In the genomic region with DNA sequence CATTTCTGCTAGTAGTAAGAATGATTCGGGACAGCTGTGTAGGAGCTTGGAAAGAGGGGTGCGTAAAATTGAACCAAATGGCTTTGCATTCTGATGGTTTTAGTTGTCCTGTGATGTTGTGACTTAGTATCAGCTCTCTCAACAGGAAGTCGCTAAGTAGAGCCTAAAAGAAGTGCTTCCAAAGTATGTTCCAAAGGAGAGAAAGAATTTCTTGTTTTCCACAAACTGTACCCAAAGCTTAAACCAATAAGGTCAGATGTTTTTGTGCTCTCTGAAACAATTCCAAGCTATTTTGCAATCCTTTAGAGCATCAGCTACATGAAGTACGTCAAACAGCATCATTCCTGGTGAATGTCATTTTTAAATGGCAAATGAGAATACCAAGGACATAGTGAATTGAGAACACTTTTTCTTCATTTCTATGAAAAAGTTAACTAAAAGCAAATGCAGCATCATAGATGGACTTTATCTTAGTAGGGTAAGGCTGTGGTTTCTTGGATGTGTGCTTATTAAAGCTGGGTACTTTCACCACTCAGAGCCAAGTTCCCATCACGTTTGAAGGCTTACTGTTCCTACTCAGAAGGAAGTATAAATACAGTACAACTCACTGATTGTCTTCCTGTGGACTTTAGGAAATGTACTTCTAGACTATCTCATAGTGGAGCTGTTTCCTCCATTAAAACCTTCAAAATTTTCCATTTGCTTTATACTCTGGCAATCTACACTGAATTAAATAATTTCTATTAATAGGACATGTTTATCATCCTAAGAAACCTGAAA, we compare ENCODE assay signal across 9 cellular contexts.
DNase-seq lines count a peak whose midpoint lies in the region; ATAC-seq lines count a peak whose summit lies in the region.
"Had no signal": no experiment of that assay in that cellular context is flagged by ENCODE, and none has a peak within 500 bp of the region (broad histone marks: within the 10 kb centered on the region; RNA-seq: fewer than 3 reads in every experiment).

No MANE protein-coding gene starts in this region.

- DNase-seq in GM04503 (ENCODE audit: low read depth), result peak; percentile 72
- DNase-seq in left lobe of liver (ENCODE audit: low spot score), result no peak
- no peak for DNase-seq in HK-2 (ENCODE audit: unreplicated experiment)
- DNase-seq in NCI-H1092 treated with DMSO at 0.1 percent for 48 hours (lab: John Stamatoyannopoulos, UW), result no peak

- H3K4me3 ChIP-seq in duodenal mucosa (ENCODE audit: low read depth in 1 of 2, low read length in 2 of 2) (no peak overlapping the region), skeletal muscle satellite cell (ENCODE audit: low read length) (peak overlapping the region; percentile 6)

- H3K9ac ChIP-seq in duodenal mucosa (ENCODE audit: low read depth in 1 of 2, low read length in 2 of 2) (no peak overlapping the region), skeletal muscle satellite cell (ENCODE audit: low read depth, low read length) (peak overlapping the region; percentile 32)

- no peaks in the 10 kb centered on the region for H3K27me3 ChIP-seq in duodenal mucosa (ENCODE audit: control insufficient read depth in 1 of 2, insufficient read depth in 2 of 2, low read length in 2 of 2)
- H3K27me3 ChIP-seq in skeletal muscle satellite cell (ENCODE audit: control insufficient read depth, insufficient read depth, low read length), result no peaks in the 10 kb centered on the region

- H3K4me1 ChIP-seq in duodenal mucosa (ENCODE audit: control insufficient read depth in 1 of 2, insufficient read depth in 2 of 2, low read length in 2 of 2) (peaks cover 0 to 7% of the 10 kb centered on the region in 2 donors), skeletal muscle satellite cell (ENCODE audit: control insufficient read depth, insufficient read depth, low read length) (peaks cover 10% of the 10 kb centered on the region)

- H3K9me3 ChIP-seq in duodenal mucosa (ENCODE audit: control insufficient read depth in 1 of 2, low read length in 2 of 2) (peaks cover 0 to 3% of the 10 kb centered on the region in 2 donors), skeletal muscle satellite cell (replicated peaks; ENCODE audit: low read length) (no peaks in the 10 kb centered on the region)

- ATAC-seq in left lobe of liver (peak; percentile 34), GM19452 (IDR thresholded peaks at IDR 0.05; ENCODE audit: unreplicated experiment) (no peak), HG03139 (IDR thresholded peaks at IDR 0.05; ENCODE audit: unreplicated experiment) (no peak)

- peak overlapping the region; percentile 10 for H3K27ac ChIP-seq in duodenal mucosa (ENCODE audit: low read depth, low read length)
- H3K27ac ChIP-seq: C4-2B had no signal

- H3K36me3 ChIP-seq in duodenal mucosa (ENCODE audit: control insufficient read depth in 1 of 2, insufficient read depth in 2 of 2, low read length in 2 of 2), result no peaks in the 10 kb centered on the region
- H3K36me3 ChIP-seq in skeletal muscle satellite cell (ENCODE audit: insufficient read depth, low read length), result no peaks in the 10 kb centered on the region

- H3K4me2 ChIP-seq in skeletal muscle satellite cell (ENCODE audit: low read length), result peak overlapping the region; percentile 42
